In the genomic region with DNA sequence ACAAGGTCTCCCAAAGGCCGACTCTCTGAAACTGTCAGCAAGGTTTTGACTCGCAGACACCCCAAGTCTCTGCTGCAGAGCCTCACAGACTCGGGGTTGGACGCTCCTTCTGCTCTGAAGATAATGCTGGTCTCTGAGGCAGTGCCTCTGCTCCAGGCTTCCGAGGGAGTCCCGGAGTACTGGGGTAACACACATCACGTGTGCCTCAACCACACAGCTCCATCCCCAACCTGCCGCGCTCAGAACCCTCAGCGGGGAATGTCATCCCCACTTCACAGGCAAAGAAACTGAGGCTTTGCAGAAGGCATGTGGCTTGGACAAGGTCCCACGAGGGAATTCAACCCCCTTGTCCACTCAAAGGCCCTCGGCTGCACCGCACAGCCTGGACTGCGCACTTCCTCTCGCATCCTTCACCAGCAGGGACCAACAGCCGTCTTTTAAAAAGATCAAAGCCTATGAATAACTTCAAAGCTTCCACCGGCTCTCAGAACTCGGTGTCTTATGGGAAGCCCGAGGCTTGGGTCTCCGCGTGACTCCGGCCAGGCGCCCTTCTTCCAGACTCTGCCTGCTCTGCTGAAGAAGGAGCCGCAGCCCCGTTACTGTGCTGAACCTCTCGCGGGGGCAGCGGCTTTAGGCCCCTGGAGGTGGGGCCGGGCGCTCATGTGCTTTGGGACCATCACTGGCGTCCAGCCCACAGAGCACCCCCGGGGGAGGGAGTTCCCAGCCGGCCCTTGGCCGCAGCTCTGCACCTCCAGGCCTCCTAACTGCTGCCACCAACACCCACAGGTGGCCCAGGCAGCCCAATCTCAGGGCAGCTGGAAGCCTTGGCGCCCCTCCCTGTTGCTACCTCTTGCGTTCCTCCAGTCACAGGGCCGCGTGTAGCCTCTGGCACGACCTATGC, we compare ENCODE assay signal across 8 cellular contexts. TPM values are rescaled to one million over a fixed set of nuclear protein-coding genes. Genes with fewer than 3 reads are reported as not detected.
DNase-seq lines count a peak whose midpoint lies in the region; ATAC-seq, FAIRE-seq and TF ChIP-seq lines count a peak whose summit lies in the region.

No MANE protein-coding gene starts in this region.

- H3K36me3 Mint-ChIP-seq in activated naive CD8-positive, alpha-beta T cell treated with anti-CD3 and anti-CD28 coated beads, Interleukin-2, amount 50 U/mL, for 24 hours (ENCODE audit: low read depth) = peaks cover 33% of the 10 kb centered on the region
- H3K36me3 Mint-ChIP-seq in stimulated activated naive CD8-positive, alpha-beta T cell treated with anti-CD3 and anti-CD28 coated beads, Interleukin-15, Interleukin-2, amounts not matched to agents 100 ng/mL and 50 ng/mL, for 24 hours (ENCODE audit: low read depth) = peaks cover 27% of the 10 kb centered on the region

- no peaks in the 10 kb centered on the region for H3K9me3 Mint-ChIP-seq in activated naive CD8-positive, alpha-beta T cell treated with anti-CD3 and anti-CD28 coated beads, Interleukin-2, amount 50 U/mL, for 24 hours
- H3K9me3 Mint-ChIP-seq in stimulated activated naive CD8-positive, alpha-beta T cell treated with anti-CD3 and anti-CD28 coated beads, Interleukin-15, Interleukin-2, amounts not matched to agents 100 ng/mL and 50 ng/mL, for 24 hours = no peaks in the 10 kb centered on the region

- H3K4me3 Mint-ChIP-seq in activated naive CD8-positive, alpha-beta T cell treated with anti-CD3 and anti-CD28 coated beads, Interleukin-2, amount 50 U/mL, for 24 hours = peak overlapping the region; percentile 99
- peak overlapping the region; percentile 98 for H3K4me3 Mint-ChIP-seq in stimulated activated naive CD8-positive, alpha-beta T cell treated with anti-CD3 and anti-CD28 coated beads, Interleukin-15, Interleukin-2, amounts not matched to agents 100 ng/mL and 50 ng/mL, for 24 hours

- H3K27me3 ChIP-seq in Peyer's patch = no peaks in the 10 kb centered on the region

- ATAC-seq in activated naive CD8-positive, alpha-beta T cell treated with anti-CD3 and anti-CD28 coated beads, Interleukin-2, amount 50 U/mL, for 24 hours = peak; percentile 34
- no peak for ATAC-seq in HG02623 (IDR thresholded peaks at IDR 0.05; ENCODE audit: unreplicated experiment)

- H3K9me3 ChIP-seq in Peyer's patch = no peaks in the 10 kb centered on the region

- H3K4me1 ChIP-seq in Peyer's patch = peaks cover 0 to 41% (median 17%) of the 10 kb centered on the region in 4 donors

- no peak for TF ChIP-seq POLR2A in Peyer's patch (IDR thresholded peaks at IDR 0.05)

- TF ChIP-seq CTCF in Peyer's patch (IDR thresholded peaks at IDR 0.05) = no peak

- peak overlapping the region; percentile 51 to 76 (median 70) for H3K4me3 ChIP-seq in Peyer's patch

- DNase-seq in Peyer's patch = no peak
- peak; percentile 47 for DNase-seq in activated naive CD8-positive, alpha-beta T cell treated with anti-CD3 and anti-CD28 coated beads, Interleukin-2, amount 50 U/mL, for 24 hours
- DNase-seq in iris pigment epithelial cell (ENCODE audit: low read depth) = peak; percentile 65
- DNase-seq in mucosa of gallbladder (ENCODE audit: low spot score) = no peak
- DNase-seq in NCI-H1417 (lab: John Stamatoyannopoulos, UW) = no peak
- no peak for DNase-seq in HTR-8/SVneo (ENCODE audit: insufficient read length, low spot score)

- H3K27ac ChIP-seq in Peyer's patch = peak overlapping the region in 3 of 4 donors; percentile 85 to 95 (median 93)

- no peaks in the 10 kb centered on the region for H3K27me3 Mint-ChIP-seq in activated naive CD8-positive, alpha-beta T cell treated with anti-CD3 and anti-CD28 coated beads, Interleukin-2, amount 50 U/mL, for 24 hours
- no peaks in the 10 kb centered on the region for H3K27me3 Mint-ChIP-seq in stimulated activated naive CD8-positive, alpha-beta T cell treated with anti-CD3 and anti-CD28 coated beads, Interleukin-15, Interleukin-2, amounts not matched to agents 100 ng/mL and 50 ng/mL, for 24 hours

- FAIRE-seq in HTR-8/SVneo (lab: Jason Lieb, UNC) = no peak

- H3K4me1 Mint-ChIP-seq in activated naive CD8-positive, alpha-beta T cell treated with anti-CD3 and anti-CD28 coated beads, Interleukin-2, amount 50 U/mL, for 24 hours = peaks cover 44% of the 10 kb centered on the region
- H3K4me1 Mint-ChIP-seq in stimulated activated naive CD8-positive, alpha-beta T cell treated with anti-CD3 and anti-CD28 coated beads, Interleukin-15, Interleukin-2, amounts not matched to agents 100 ng/mL and 50 ng/mL, for 24 hours (ENCODE audit: low read depth) = peaks cover 45% of the 10 kb centered on the region

- peaks cover 0 to 34% (median 0%) of the 10 kb centered on the region in 3 donors for H3K36me3 ChIP-seq in Peyer's patch

- peak overlapping the region; percentile 98 for H3K27ac Mint-ChIP-seq in activated naive CD8-positive, alpha-beta T cell treated with anti-CD3 and anti-CD28 coated beads, Interleukin-2, amount 50 U/mL, for 24 hours
- H3K27ac Mint-ChIP-seq in stimulated activated naive CD8-positive, alpha-beta T cell treated with anti-CD3 and anti-CD28 coated beads, Interleukin-15, Interleukin-2, amounts not matched to agents 100 ng/mL and 50 ng/mL, for 24 hours = peak overlapping the region; percentile 97

RNA-seq across cellular contexts. Expression of a gene that starts 2.2 kb away (rescaled TPM):
- total RNA-seq in Peyer's patch (10 to 100 TPM in 3 of 4 donors, 1 to 10 TPM in 1; 7.4 to 42.1 (median 11.6) TPM), mucosa of gallbladder (23.1 TPM)

RNA-seq across cellular contexts. Expression of a gene that starts 42.5 kb away (rescaled TPM):
- total RNA-seq in Peyer's patch = 100 to 1,000 TPM in 1 of 4 donors, 10 to 100 TPM in 3; 34.5 to 105 (median 82.4) TPM
- total RNA-seq in mucosa of gallbladder = 49.8 TPM

RNA-seq across cellular contexts. Expression of a gene that starts 46.9 kb away (rescaled TPM):
- not detected for total RNA-seq in Peyer's patch
- 0.14 TPM for total RNA-seq in mucosa of gallbladder

Comparison
In these comparisons a context has a peak if more than half of its experiments do, and no peak if none do; other contexts are left out.
1. DNase-seq: peak in activated naive CD8-positive, alpha-beta T cell treated with anti-CD3 and anti-CD28 coated beads, Interleukin-2, amount 50 U/mL, for 24 hours (single experiment) and iris pigment epithelial cell (single experiment); none in Peyer's patch (0 of 3), mucosa of gallbladder (single experiment), NCI-H1417 (0 of 3) and HTR-8/SVneo (single experiment).